Comparison of ENCODE assay signal across 17 cellular contexts in genomic region chr16:25916091-25916490, GRCh38.
DNase-seq lines count a peak whose midpoint lies in the region; ATAC-seq and TF ChIP-seq lines count a peak whose summit lies in the region.
"Had no signal": no experiment of that assay in that cellular context is flagged by ENCODE, and none has a peak within 500 bp of the region (broad histone marks: within the 10 kb centered on the region; RNA-seq: fewer than 3 reads in every experiment).

No MANE protein-coding gene starts in this region.

- ATAC-seq in HG02981 (IDR thresholded peaks at IDR 0.05; ENCODE audit: unreplicated experiment), result no peak
- ATAC-seq in HG03439 (IDR thresholded peaks at IDR 0.05; ENCODE audit: unreplicated experiment), result no peak

- H3K9me3 Mint-ChIP-seq in nephron, result no peaks in the 10 kb centered on the region
- H3K9me3 Mint-ChIP-seq: CD4-positive, alpha-beta memory T cell had no signal

- peaks cover 10% of the 10 kb centered on the region for H3K4me1 Mint-ChIP-seq in nephron
- H3K4me1 Mint-ChIP-seq: CD4-positive, alpha-beta memory T cell had no signal

- no peak for TF ChIP-seq CTCF in nephron (IDR thresholded peaks at IDR 0.05; ENCODE audit: unreplicated experiment in 3 of 3)

- H3K36me3 Mint-ChIP-seq in nephron (ENCODE audit: low read depth), result no peaks in the 10 kb centered on the region
- H3K36me3 Mint-ChIP-seq: CD4-positive, alpha-beta memory T cell had no signal

- H3K27me3 Mint-ChIP-seq in nephron (ENCODE audit: low read depth), result peaks cover 10% of the 10 kb centered on the region

- no peak overlapping the region for H3K4me3 Mint-ChIP-seq in nephron
- H3K4me3 Mint-ChIP-seq: CD4-positive, alpha-beta memory T cell had no signal

- peak overlapping the region in 2 of 3 experiments; percentile 13 for H3K27ac Mint-ChIP-seq in nephron
- H3K27ac Mint-ChIP-seq: CD4-positive, alpha-beta memory T cell had no signal

- DNase-seq in NCI-H748 (lab: John Stamatoyannopoulos, UW; ENCODE audit: unreplicated experiment), result peak; percentile 17
- no peak for DNase-seq in NCI-H748 treated with DMSO at 0.1 percent for 48 hours (lab: John Stamatoyannopoulos, UW)
- DNase-seq in left kidney (ENCODE audit: low read depth, low spot score), result peak; percentile 95
- DNase-seq in activated CD4-positive, alpha-beta T cell treated with anti-CD3 and anti-CD28 coated beads for 4 hours, result no peak
- DNase-seq: ACHN; AML-193; BE2C; Calu3; CD4-positive, alpha-beta memory T cell; COR-L47; DMS53; DMS79 treated with DMSO at 0.1 percent for 48 hours; GF-D8; GOT3 had no signal

Comparison
In these comparisons a context has a peak if more than half of its experiments do, and no peak if none do; other contexts are left out.
1. DNase-seq: peak in NCI-H748 (single experiment) and left kidney (single experiment); none in NCI-H748 treated with DMSO at 0.1 percent for 48 hours (single experiment) and activated CD4-positive, alpha-beta T cell treated with anti-CD3 and anti-CD28 coated beads for 4 hours (0 of 2).